Comparison of ENCODE assay signal across 8 cellular contexts in the genomic region with DNA sequence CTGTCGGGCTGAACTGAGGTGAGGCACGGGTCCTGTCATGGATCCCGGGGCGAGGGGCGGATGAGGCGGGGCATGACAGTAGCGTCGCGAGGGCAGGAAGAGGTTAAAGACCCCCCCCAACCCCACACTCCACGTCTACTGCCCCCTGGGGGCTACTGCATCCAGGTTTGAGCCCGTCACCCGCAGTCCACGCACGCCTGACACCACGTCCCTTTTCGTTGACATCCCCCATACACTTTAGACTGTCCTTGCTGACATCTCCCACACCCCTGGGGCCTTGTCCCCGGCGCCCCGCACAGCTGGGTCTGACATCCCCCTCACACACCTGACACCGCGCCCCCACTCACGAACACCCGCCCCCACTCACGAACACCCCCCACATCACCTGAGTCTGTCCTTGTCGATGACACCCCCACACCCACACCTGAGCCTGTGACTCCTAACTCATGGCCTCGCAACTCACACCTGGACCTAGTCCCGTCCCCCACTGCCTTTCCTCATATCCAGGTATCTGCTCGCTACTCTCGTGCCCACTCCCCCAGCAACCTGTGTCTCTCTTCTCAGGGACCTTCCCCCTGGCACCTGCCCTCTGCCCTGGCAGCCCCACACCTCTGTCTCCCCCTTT. TPM values are rescaled to one million over a fixed set of nuclear protein-coding genes. Genes with fewer than 3 reads are reported as not detected.
A peak's percentile ranks its signal among the peaks of the same experiment; 100 is the strongest.
DNase-seq lines count a peak whose midpoint lies in the region; ATAC-seq and TF ChIP-seq lines count a peak whose summit lies in the region.

No MANE protein-coding gene starts in this region.

- ATAC-seq in lower lobe of right lung (peak in 1 of 2 donors; percentile 1), HG02759 (IDR thresholded peaks at IDR 0.05; ENCODE audit: unreplicated experiment) (no peak)

- H3K4me3 ChIP-seq in Loucy (ENCODE audit: low read length, poor library complexity, severe bottlenecking) (peak overlapping the region; percentile 83), lower lobe of right lung (peak overlapping the region; percentile 76), uterus (peak overlapping the region; percentile 57 to 94)

- H3K4me3 Mint-ChIP-seq in brain, result peak overlapping the region; percentile 86 to 89 (median 86)

- H3K9ac ChIP-seq in Loucy (ENCODE audit: low read depth, low read length, poor library complexity, severe bottlenecking), result peak overlapping the region; percentile 84

- H3K9me3 ChIP-seq in Loucy (ENCODE audit: insufficient read depth, low read depth, low read length) (no peaks in the 10 kb centered on the region), lower lobe of right lung (no peaks in the 10 kb centered on the region), uterus (no peaks in the 10 kb centered on the region)

- no peaks in the 10 kb centered on the region for H3K9me3 Mint-ChIP-seq in brain

- no peaks in the 10 kb centered on the region for H3K9me2 ChIP-seq in Loucy (replicated peaks; ENCODE audit: low read depth, low read length)

- H3K79me2 ChIP-seq in Loucy (ENCODE audit: insufficient read depth, low read length), result peaks cover 36% of the 10 kb centered on the region

- H3K4me2 ChIP-seq in Loucy (ENCODE audit: low read depth, low read length, poor library complexity, severe bottlenecking), result peak overlapping the region; percentile 94

- H3K27me3 ChIP-seq in Loucy (ENCODE audit: insufficient read depth, low read length, poor library complexity, severe bottlenecking), result no peaks in the 10 kb centered on the region
- H3K27me3 ChIP-seq in lower lobe of right lung (ENCODE audit: low read depth), result no peaks in the 10 kb centered on the region
- H3K27me3 ChIP-seq in uterus, result no peaks in the 10 kb centered on the region

- H4K20me1 ChIP-seq in Loucy (ENCODE audit: insufficient read depth, low read length, poor library complexity, severe bottlenecking), result peaks cover 3% of the 10 kb centered on the region

- no peak for TF ChIP-seq POLR2A in uterus (IDR thresholded peaks at IDR 0.05)

- H2AFZ ChIP-seq in Loucy (ENCODE audit: low read length), result peak overlapping the region; percentile 68

- H3K36me3 ChIP-seq in Loucy (ENCODE audit: insufficient read depth, low read length) (no peaks in the 10 kb centered on the region), lower lobe of right lung (no peaks in the 10 kb centered on the region), uterus (no peaks in the 10 kb centered on the region)

- 0 out of 2 replicates have a peak, but pooled peaks cover 4% of the 10 kb centered on the region for H3F3A ChIP-seq in Loucy (ENCODE audit: low read depth)

- H3K4me1 ChIP-seq in Loucy (ENCODE audit: insufficient read depth, low read length, poor library complexity, severe bottlenecking) (peaks cover 52% of the 10 kb centered on the region), lower lobe of right lung (peaks cover 39% of the 10 kb centered on the region), uterus (peaks cover 0 to 8% of the 10 kb centered on the region in 2 donors)

- intact Hi-C loops in lower lobe of right lung (cut with DNase I), result no loop called here
- intact Hi-C loops in uterus (cut with DNase I; ENCODE audit: low total_unique reads), result no loop called here

- peaks cover 9% of the 10 kb centered on the region for H3K36me3 Mint-ChIP-seq in brain

- peak; percentile 45 for DNase-seq in activated CD8-positive, alpha-beta memory T cell treated with anti-CD3 and anti-CD28 coated beads, Interleukin-2, amount 50 U/mL, for 1 hour (ENCODE audit: extremely low read depth)
- no peak for DNase-seq in activated CD8-positive, alpha-beta memory T cell treated with anti-CD3 and anti-CD28 coated beads, Interleukin-2, amount 50 U/mL, for 48 hours
- DNase-seq in lower lobe of right lung (no peak), uterus (no peak), iPS-NIHi11 (ENCODE audit: low spot score) (no peak)

- H3K27ac ChIP-seq in lower lobe of right lung (peak overlapping the region; percentile 78), uterus (peak overlapping the region; percentile 71 to 84)

- TF ChIP-seq CTCF in Loucy (conservative IDR thresholded peaks at IDR 0.05; ENCODE audit: low read length), result peak; percentile 47; the same call in 1 of the 2 replicates
- peak; percentile 43 to 51 for TF ChIP-seq CTCF in brain (conservative IDR thresholded peaks at IDR 0.05)
- TF ChIP-seq CTCF in lower lobe of right lung (IDR thresholded peaks at IDR 0.05), result peak; percentile 17
- peak in 1 of 4 experiments; percentile 15 for TF ChIP-seq CTCF in uterus (IDR thresholded peaks at IDR 0.05)

- H3K27me3 Mint-ChIP-seq in brain, result no peaks in the 10 kb centered on the region

- H3K4me1 Mint-ChIP-seq in brain, result peaks cover 46% of the 10 kb centered on the region

- peak overlapping the region; percentile 62 to 90 (median 89) for H3K27ac Mint-ChIP-seq in brain

RNA-seq across cellular contexts. Expression of gene SLC25A42, which starts 0.4 kb away (rescaled TPM):
- polyA plus RNA-seq in brain (ENCODE audit: insufficient read depth, low read depth, low replicate concordance), result 9.5 TPM
- 16.3 TPM for total RNA-seq in lower lobe of right lung
- total RNA-seq in uterus, result 10 to 100 TPM in 1 of 4 donors, 1 to 10 TPM in 3; 2.9 to 25.7 (median 5.9) TPM

RNA-seq across cellular contexts. Expression of gene ARMC6, which starts 30.8 kb away (rescaled TPM):
- 39.3 TPM for polyA plus RNA-seq in brain (ENCODE audit: insufficient read depth, low read depth, low replicate concordance)
- total RNA-seq in lower lobe of right lung (20.2 TPM), uterus (10 to 100 TPM; 12.0 to 32.3 (median 15.6) TPM)

RNA-seq across cellular contexts. Expression of gene SUGP2, which starts 30.9 kb away (rescaled TPM):
- 59.2 TPM for polyA plus RNA-seq in brain (ENCODE audit: insufficient read depth, low read depth, low replicate concordance)
- total RNA-seq in lower lobe of right lung, result 72.6 TPM
- total RNA-seq in uterus, result 10 to 100 TPM; 22.5 to 95.8 (median 53.7) TPM
